18 cellular contexts compared by ENCODE assay signal in genomic region chrX:111262086-111262485, GRCh38. TPM values are rescaled to one million over a fixed set of nuclear protein-coding genes. Genes with fewer than 3 reads are reported as not detected.
"Had no signal": no experiment of that assay in that cellular context is flagged by ENCODE, and none has a peak within 500 bp of the region (broad histone marks: within the 10 kb centered on the region; RNA-seq: fewer than 3 reads in every experiment).

No MANE protein-coding gene starts in this region.

- H3K9me3 ChIP-seq: psoas muscle, sigmoid colon, transverse colon had no signal

- H3K27ac ChIP-seq: psoas muscle, sigmoid colon, SK-N-MC, transverse colon had no signal

- H3K27me3 ChIP-seq: sigmoid colon, transverse colon had no signal

- H3K9me3 Mint-ChIP-seq: activated naive CD8-positive, alpha-beta T cell treated with anti-CD3 and anti-CD28 coated beads, Interleukin-2, amount 50 U/mL, for 24 hours had no signal

- H3K36me3 ChIP-seq: sigmoid colon, transverse colon had no signal

- H3K4me3 ChIP-seq: psoas muscle, sigmoid colon, SK-N-MC, transverse colon had no signal

- H3K4me1 ChIP-seq: psoas muscle, sigmoid colon, transverse colon had no signal

- DNase-seq: activated CD4-positive, alpha-beta T cell treated with anti-CD3 and anti-CD28 coated beads, Interleukin-2, amount 50 U/mL, for 4 hours; activated CD4-positive, CD25-positive, alpha-beta regulatory T cell treated with anti-CD3 and anti-CD28 coated beads, Interleukin-2, amount 50 U/mL, for 72 hours; activated naive CD4-positive, alpha-beta T cell; activated naive CD8-positive, alpha-beta T cell treated with anti-CD3 and anti-CD28 coated beads, Interleukin-2, amount 50 U/mL, for 24 hours; activated T-cell treated with anti-CD3 and anti-CD28 coated beads for 4 hours; erythroblast; hippocampal formation; psoas muscle; sigmoid colon; stimulated activated CD4-positive, alpha-beta T cell treated with anti-CD3 and anti-CD28 coated beads, Interleukin-4, amount 100 ng/mL, for 1 hour; stimulated activated naive CD4-positive, alpha-beta T cell; substantia nigra; T-helper 1 cell; T1000; transverse colon had no signal

- ATAC-seq: activated naive CD8-positive, alpha-beta T cell treated with anti-CD3 and anti-CD28 coated beads, Interleukin-2, amount 50 U/mL, for 24 hours; psoas muscle had no signal

- H3K27ac Mint-ChIP-seq: activated naive CD8-positive, alpha-beta T cell treated with anti-CD3 and anti-CD28 coated beads, Interleukin-2, amount 50 U/mL, for 24 hours had no signal

RNA-seq across cellular contexts. Expression of gene CAPN6, which starts 8.2 kb away (rescaled TPM):
- total RNA-seq: glomerular endothelial cell, osteoblast had no signal
